9 cellular contexts compared by ENCODE assay signal in the genomic region with DNA sequence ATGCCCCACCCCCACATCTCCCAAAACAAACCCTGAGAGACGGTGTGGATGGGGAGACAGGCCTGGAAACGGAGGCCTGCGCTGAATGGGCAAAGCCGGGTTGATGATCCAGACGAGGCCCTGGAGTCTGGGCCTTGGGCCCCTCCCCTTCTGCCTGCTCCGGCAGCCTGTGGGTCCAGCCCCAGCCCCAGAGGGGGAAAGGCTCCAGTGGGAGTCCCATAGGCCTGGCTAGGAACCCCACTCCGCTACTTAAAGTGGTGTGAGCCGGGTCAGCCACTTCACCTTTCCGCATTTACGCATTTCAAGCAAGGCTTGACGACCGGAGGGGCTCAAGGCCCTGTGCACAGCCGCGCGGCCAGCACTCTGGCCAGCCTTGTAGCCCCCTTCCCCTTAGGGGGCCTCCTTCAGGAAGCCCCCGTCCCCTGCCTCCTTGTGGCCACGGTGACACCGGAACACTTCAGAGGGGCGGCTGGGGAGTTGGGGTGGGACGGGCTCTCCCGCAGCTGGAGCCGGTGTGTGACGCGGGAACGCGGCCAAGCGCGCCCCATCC. TPM values are rescaled to one million over a fixed set of nuclear protein-coding genes. Genes with fewer than 3 reads are reported as not detected.
DNase-seq lines count a peak whose midpoint lies in the region; ATAC-seq and TF ChIP-seq lines count a peak whose summit lies in the region.
"Had no signal": no experiment of that assay in that cellular context is flagged by ENCODE, and none has a peak within 500 bp of the region (broad histone marks: within the 10 kb centered on the region; RNA-seq: fewer than 3 reads in every experiment).

No MANE protein-coding gene starts in this region.

- H3K4me1 ChIP-seq in foreskin keratinocyte (no peaks in the 10 kb centered on the region), Caco-2 (peaks cover 4% of the 10 kb centered on the region)

- peak; percentile 1 for ATAC-seq in sciatic nerve
- no peak for ATAC-seq in foreskin keratinocyte

- no peaks in the 10 kb centered on the region for H3K9me3 Mint-ChIP-seq in Caco-2 (ENCODE audit: unreplicated experiment)

- no peaks in the 10 kb centered on the region for H3K36me3 Mint-ChIP-seq in Caco-2 (ENCODE audit: insufficient read depth, unreplicated experiment)

- no peaks in the 10 kb centered on the region for H3K9me3 ChIP-seq in Caco-2

- POLR2A ChIA-PET in Caco-2 (lab: Charles Lee), result no interaction called here

- no peak overlapping the region for H3K27ac Mint-ChIP-seq in Caco-2 (ENCODE audit: unreplicated experiment)

- intact Hi-C loops in sciatic nerve (cut with DNase I), result no loop called here
- intact Hi-C loops in Caco-2 (cut with micrococcal nuclease; ENCODE audit: unreplicated experiment), result no loop called here

- H3K4me3 ChIP-seq in fibroblast of villous mesenchyme (ENCODE audit: low read depth, low read length), result peak overlapping the region; percentile 9
- no peak overlapping the region for H3K4me3 ChIP-seq in Caco-2 (ENCODE audit: low read depth, low read length)

- H3K27me3 ChIP-seq in foreskin keratinocyte, result peaks cover 61% of the 10 kb centered on the region
- H3K27me3 ChIP-seq in Caco-2 (replicated peaks; ENCODE audit: control insufficient read depth, insufficient read depth, low read length), result no peaks in the 10 kb centered on the region

- H3K27me3 Mint-ChIP-seq in Caco-2 (ENCODE audit: insufficient read depth, unreplicated experiment), result no peaks in the 10 kb centered on the region

- BruUV-seq in Caco-2 (replicated peaks; lab: Mats Ljungman, UMichigan), result no TSS peak

- no peak overlapping the region for H3K4me3 Mint-ChIP-seq in Caco-2 (ENCODE audit: unreplicated experiment)

- DNase-seq in Daoy (ENCODE audit: low read depth) (peak; percentile 78), NCI-H69 (lab: John Stamatoyannopoulos, UW) (peak; percentile 70), fibroblast of villous mesenchyme (ENCODE audit: low read depth) (no peak), sciatic nerve (ENCODE audit: low spot score) (no peak), foreskin keratinocyte (no peak), AG20443 (ENCODE audit: low spot score) (no peak), Caco-2 (no peak)
- DNase-seq in stimulated activated CD8-positive, alpha-beta memory T cell treated with anti-CD3 and anti-CD28 coated beads, Interleukin-4, amount 100 ng/mL, for 48 hours, result no peak
- DNase-seq: stimulated activated CD4-positive, alpha-beta T cell treated with anti-CD3 and anti-CD28 coated beads, Interleukin-2, amount 100 ng/mL, for 24 hours had no signal

- TF ChIP-seq CTCF in fibroblast of villous mesenchyme (IDR thresholded peaks at IDR 0.05; ENCODE audit: insufficient read depth, low read depth, low read length) (no peak), foreskin keratinocyte (conservative IDR thresholded peaks at IDR 0.05) (no peak), Caco-2 (IDR thresholded peaks at IDR 0.05; ENCODE audit: insufficient read depth in 1 of 2, low read depth in 1 of 2, low read length in 1 of 2, severe bottlenecking in 1 of 2, unreplicated experiment in 1 of 2) (no peak)

- no peaks in the 10 kb centered on the region for H3K36me3 ChIP-seq in Caco-2 (ENCODE audit: control insufficient read depth, insufficient read depth, low read length)

- no peak overlapping the region for H3K27ac ChIP-seq in foreskin keratinocyte

- peaks cover 6% of the 10 kb centered on the region for H3K4me1 Mint-ChIP-seq in Caco-2 (ENCODE audit: low read depth, unreplicated experiment)

- CTCF ChIA-PET in Caco-2 (lab: Charles Lee), result no interaction called here

RNA-seq across cellular contexts. Expression of gene TNFAIP2, which starts 0.6 kb away (rescaled TPM):
- total RNA-seq in Daoy (2014; rRNA removed; shearing (Covaris generic)), result 137 and 142 TPM in 2 replicates
- total RNA-seq in fibroblast of villous mesenchyme (122 and 240 TPM in 2 replicates), sciatic nerve (142 TPM), foreskin keratinocyte (0.28 and 0.65 TPM in 2 replicates), Caco-2 (2022) (7.9 and 8.1 TPM in 2 replicates)
- polyA plus RNA-seq in foreskin keratinocyte, result 0.27 and 0.65 TPM in 2 replicates

RNA-seq across cellular contexts. Expression of gene EXOC3L4, which starts 28.1 kb away (rescaled TPM):
- total RNA-seq in Daoy (2014; rRNA removed; shearing (Covaris generic)), result 0.97 TPM in 1 of 2 replicates, not detected in the other
- under 0.01 TPM in 1 of 2 replicates, not detected in the other for total RNA-seq in fibroblast of villous mesenchyme
- total RNA-seq in sciatic nerve, result 3.3 TPM
- not detected in 2 replicates for total RNA-seq in foreskin keratinocyte
- polyA plus RNA-seq in foreskin keratinocyte, result not detected in 2 replicates
- 6.3 and 6.7 TPM in 2 replicates for total RNA-seq in Caco-2 (2022)

RNA-seq across cellular contexts. Expression of gene LBHD2, which starts 38.6 kb away (rescaled TPM):
- total RNA-seq in Daoy (2014; rRNA removed; shearing (Covaris generic)), result not detected in 2 replicates
- total RNA-seq in fibroblast of villous mesenchyme (not detected in 2 replicates), sciatic nerve (not detected), foreskin keratinocyte (not detected in 2 replicates), Caco-2 (2022) (not detected in 2 replicates)
- not detected in 2 replicates for polyA plus RNA-seq in foreskin keratinocyte

Comparison
In these comparisons a context has a peak if more than half of its experiments do, and no peak if none do; other contexts are left out.
1. DNase-seq: peak in Daoy (single experiment) and NCI-H69 (single experiment); none in fibroblast of villous mesenchyme (single experiment), sciatic nerve (single experiment), foreskin keratinocyte (0 of 2), AG20443 (single experiment), Caco-2 (0 of 2) and stimulated activated CD8-positive, alpha-beta memory T cell treated with anti-CD3 and anti-CD28 coated beads, Interleukin-4, amount 100 ng/mL, for 48 hours (single experiment).
2. RNA of gene TNFAIP2, which starts 0.6 kb away (total RNA-seq): 122 to 240 TPM in fibroblast of villous mesenchyme, 137 to 142 TPM in Daoy and 142 TPM in sciatic nerve (single experiment); 7.9 to 8.1 TPM in Caco-2 and 0.28 to 0.65 TPM in foreskin keratinocyte; every median in the first group is over 10 times any median in the second.